16 cellular contexts compared by ENCODE assay signal in the genomic region with DNA sequence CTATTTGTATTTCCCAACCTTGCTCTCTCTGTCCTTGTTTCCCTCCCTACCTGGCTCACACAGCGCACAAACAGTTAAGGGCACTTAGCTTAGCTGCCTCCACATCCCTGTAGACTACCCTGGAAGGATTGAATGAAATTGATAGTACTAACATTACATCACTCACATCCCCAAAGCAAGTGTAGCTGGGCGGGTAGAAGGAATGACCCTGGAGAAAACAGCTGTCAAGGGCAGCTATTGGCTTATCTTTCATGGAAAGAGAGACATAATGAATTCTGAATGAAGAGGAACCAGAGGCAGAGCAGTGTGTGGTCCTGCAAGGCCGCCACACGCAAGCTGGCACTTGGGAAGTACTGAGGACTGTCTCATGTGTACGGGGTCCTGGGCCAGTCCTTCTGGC.
"Had no signal": no experiment of that assay in that cellular context is flagged by ENCODE, and none has a peak within 500 bp of the region (broad histone marks: within the 10 kb centered on the region; RNA-seq: fewer than 3 reads in every experiment).

No MANE protein-coding gene starts in this region.

- DNase-seq: effector CD4-positive, alpha-beta T cell; endodermal cell; erythroblast; foreskin melanocyte; heart right ventricle; hypothalamus; kidney glomerular epithelial cell; mesendoderm; naive thymus-derived CD4-positive, alpha-beta T cell; posterior cingulate gyrus; right cardiac atrium; stimulated activated CD4-positive, alpha-beta T cell treated with anti-CD3 and anti-CD28 coated beads, Interleukin-2, amount 100 ng/mL, for 48 hours; stimulated activated naive CD4-positive, alpha-beta T cell treated with Interleukin-2 at 50 U/mL for 16 hours; trophoblast cell had no signal

- H3K4me3 Mint-ChIP-seq: endodermal cell; naive thymus-derived CD4-positive, alpha-beta T cell had no signal

- ATAC-seq: naive thymus-derived CD4-positive, alpha-beta T cell; right cardiac atrium had no signal

- H3K9me3 ChIP-seq: heart right ventricle had no signal

- H3K36me3 ChIP-seq: heart right ventricle had no signal

- H3K27me3 ChIP-seq: heart right ventricle had no signal

- H3K27ac Mint-ChIP-seq: endodermal cell; naive thymus-derived CD4-positive, alpha-beta T cell had no signal

- H3K9me3 Mint-ChIP-seq: endodermal cell had no signal

- H3K4me1 Mint-ChIP-seq: naive thymus-derived CD4-positive, alpha-beta T cell had no signal

- H3K36me3 Mint-ChIP-seq: naive thymus-derived CD4-positive, alpha-beta T cell had no signal

- H3K4me3 ChIP-seq: coronary artery, heart right ventricle, smooth muscle cell had no signal

- H3K27ac ChIP-seq: coronary artery, heart right ventricle had no signal
